In genomic region chr18:3584897-3585460, GRCh38 we compare ENCODE assay signal across 14 cellular contexts.
DNase-seq lines count a peak whose midpoint lies in the region; ATAC-seq, FAIRE-seq and TF ChIP-seq lines count a peak whose summit lies in the region.
"Had no signal": no experiment of that assay in that cellular context is flagged by ENCODE, and none has a peak within 500 bp of the region (broad histone marks: within the 10 kb centered on the region; RNA-seq: fewer than 3 reads in every experiment).

No MANE protein-coding gene starts in this region.

- H3K9me3 ChIP-seq in astrocyte (ENCODE audit: insufficient read depth, low read depth, low read length): no peaks in the 10 kb centered on the region
- H3K9me3 ChIP-seq in mucosa of rectum (ENCODE audit: control insufficient read depth in 2 of 2, low read length in 2 of 2): no peaks in the 10 kb centered on the region
- H3K9me3 ChIP-seq: body of pancreas, MG63 had no signal

- H3K27me3 Mint-ChIP-seq in astrocyte (ENCODE audit: low read depth, unreplicated experiment): no peaks in the 10 kb centered on the region
- H3K27me3 Mint-ChIP-seq: activated CD4-positive, alpha-beta T cell treated with anti-CD3 and anti-CD28 coated beads for 36 hours; progenitor cell of endocrine pancreas had no signal

- H3K27ac ChIP-seq in astrocyte (ENCODE audit: low read depth, low read length): no peak overlapping the region
- peak overlapping the region; percentile 5 to 23 for H3K27ac ChIP-seq in mucosa of rectum (ENCODE audit: low read depth in 2 of 2, low read length in 2 of 2)
- H3K27ac ChIP-seq: body of pancreas had no signal

- no peak for TF ChIP-seq POLR2A in NB4 (IDR thresholded peaks at IDR 0.05; ENCODE audit: extremely low read depth, insufficient read length)

- H3K4me1 Mint-ChIP-seq in astrocyte (ENCODE audit: low read depth, unreplicated experiment): peaks cover 7% of the 10 kb centered on the region

- intact Hi-C loops in left ventricle myocardium superior (cut with micrococcal nuclease): no loop called here

- no peaks in the 10 kb centered on the region for H3K79me2 ChIP-seq in astrocyte (ENCODE audit: insufficient read depth, low read length)

- H3K36me3 Mint-ChIP-seq in astrocyte (ENCODE audit: low read depth, unreplicated experiment): peaks cover 3% of the 10 kb centered on the region
- H3K36me3 Mint-ChIP-seq: CD8-positive, alpha-beta T cell had no signal

- ATAC-seq in GM18861 (IDR thresholded peaks at IDR 0.05; ENCODE audit: unreplicated experiment): no peak
- ATAC-seq in left ventricle myocardium superior: no peak
- no peak for ATAC-seq in GM18517 (IDR thresholded peaks at IDR 0.05; ENCODE audit: unreplicated experiment)

- H3K4me3 ChIP-seq in NB4 (ENCODE audit: low read depth, low read length) (no peak overlapping the region), astrocyte (ENCODE audit: insufficient read depth, low read depth, low read length) (no peak overlapping the region), mucosa of rectum (ENCODE audit: low read length in 2 of 2) (no peak overlapping the region)
- H3K4me3 ChIP-seq: body of pancreas, MG63 had no signal

- peak overlapping the region; percentile 23 for H3K4me3 Mint-ChIP-seq in astrocyte (ENCODE audit: unreplicated experiment)
- H3K4me3 Mint-ChIP-seq: activated CD4-positive, alpha-beta T cell treated with anti-CD3 and anti-CD28 coated beads for 36 hours; CD8-positive, alpha-beta T cell had no signal

- no peak overlapping the region for H3K27ac Mint-ChIP-seq in astrocyte (ENCODE audit: unreplicated experiment)
- H3K27ac Mint-ChIP-seq: CD8-positive, alpha-beta T cell; progenitor cell of endocrine pancreas had no signal

- no peak overlapping the region for H2AFZ ChIP-seq in astrocyte (ENCODE audit: low read depth, low read length)

- no peaks in the 10 kb centered on the region for H3K36me3 ChIP-seq in astrocyte (ENCODE audit: insufficient read depth, low read length)
- no peaks in the 10 kb centered on the region for H3K36me3 ChIP-seq in mucosa of rectum (ENCODE audit: control insufficient read depth in 2 of 2, insufficient read depth in 2 of 2, low read length in 2 of 2)
- H3K36me3 ChIP-seq: MG63 had no signal

- no peak for FAIRE-seq in astrocyte (lab: Jason Lieb, UNC)

- H3K27me3 ChIP-seq in astrocyte (ENCODE audit: insufficient read depth, low read length): no peaks in the 10 kb centered on the region
- H3K27me3 ChIP-seq in mucosa of rectum (ENCODE audit: control insufficient read depth in 2 of 2, insufficient read depth in 2 of 2, low read length in 2 of 2): no peaks in the 10 kb centered on the region
- H3K27me3 ChIP-seq: body of pancreas, MG63 had no signal

- H3K9ac ChIP-seq in astrocyte (ENCODE audit: low read length) (no peak overlapping the region), mucosa of rectum (ENCODE audit: low read depth in 1 of 2, low read length in 2 of 2) (no peak overlapping the region)

- no peaks in the 10 kb centered on the region for H4K20me1 ChIP-seq in astrocyte (ENCODE audit: insufficient read depth, low read length)

- no peak overlapping the region for H3K4me2 ChIP-seq in astrocyte (ENCODE audit: low read length)

- DNase-seq in DMS53 (lab: John Stamatoyannopoulos, UW) (peak; percentile 80), NB4 (ENCODE audit: low read depth) (peak; percentile 57), astrocyte (ENCODE audit: low read depth) (no peak), left ventricle myocardium superior (no peak)
- no peak for DNase-seq in stimulated activated CD4-positive, alpha-beta T cell treated with anti-CD3 and anti-CD28 coated beads, Interleukin-2, amount 100 ng/mL, for 24 hours
- DNase-seq: NCI-H524 treated with DMSO at 0.1 percent for 48 hours had no signal

- no peak for TF ChIP-seq CTCF in NB4 (IDR thresholded peaks at IDR 0.05; ENCODE audit: low read depth, low read length)
- TF ChIP-seq CTCF in astrocyte (IDR thresholded peaks at IDR 0.05; ENCODE audit: insufficient read depth, low read depth, low read length): no peak

- peaks cover 3% of the 10 kb centered on the region for H3K9me3 Mint-ChIP-seq in astrocyte (ENCODE audit: unreplicated experiment)
- H3K9me3 Mint-ChIP-seq: CD8-positive, alpha-beta T cell had no signal

- H3K4me1 ChIP-seq in astrocyte (ENCODE audit: insufficient read depth, low read length): no peaks in the 10 kb centered on the region
- H3K4me1 ChIP-seq in mucosa of rectum (ENCODE audit: control insufficient read depth in 2 of 2, insufficient read depth in 2 of 2, low read length in 2 of 2): peaks cover 0 to 17% of the 10 kb centered on the region in 2 donors

Comparison
In these comparisons a context has a peak if more than half of its experiments do, and no peak if none do; other contexts are left out.
1. DNase-seq: peak in DMS53 (single experiment) and NB4 (single experiment); none in astrocyte (single experiment), left ventricle myocardium superior (single experiment) and stimulated activated CD4-positive, alpha-beta T cell treated with anti-CD3 and anti-CD28 coated beads, Interleukin-2, amount 100 ng/mL, for 24 hours (0 of 2).